9 cellular contexts compared by ENCODE assay signal in genomic region chr2:854460-854859, GRCh38.
DNase-seq lines count a peak whose midpoint lies in the region; ATAC-seq, FAIRE-seq and TF ChIP-seq lines count a peak whose summit lies in the region.
"Had no signal": no experiment of that assay in that cellular context is flagged by ENCODE, and none has a peak within 500 bp of the region (broad histone marks: within the 10 kb centered on the region; RNA-seq: fewer than 3 reads in every experiment).

No MANE protein-coding gene starts in this region.

- TF ChIP-seq POLR2A in vagina (IDR thresholded peaks at IDR 0.05), result no peak

- H3K9me3 Mint-ChIP-seq in astrocyte (ENCODE audit: unreplicated experiment), result peaks cover 2% of the 10 kb centered on the region

- H3K36me3 ChIP-seq in astrocyte (ENCODE audit: insufficient read depth, low read length) (no peaks in the 10 kb centered on the region), vagina (no peaks in the 10 kb centered on the region)

- H3K36me3 Mint-ChIP-seq in astrocyte (ENCODE audit: low read depth, unreplicated experiment), result peaks cover 1% of the 10 kb centered on the region

- no peaks in the 10 kb centered on the region for H3K79me2 ChIP-seq in astrocyte (ENCODE audit: insufficient read depth, low read length)

- no peak overlapping the region for H2AFZ ChIP-seq in astrocyte (ENCODE audit: low read depth, low read length)

- H3K4me1 ChIP-seq in astrocyte (ENCODE audit: insufficient read depth, low read length) (no peaks in the 10 kb centered on the region), vagina (no peaks in the 10 kb centered on the region)

- H4K20me1 ChIP-seq in astrocyte (ENCODE audit: insufficient read depth, low read length), result no peaks in the 10 kb centered on the region

- ATAC-seq in left colon, result peak; percentile 65
- ATAC-seq in GM19397 (IDR thresholded peaks at IDR 0.05; ENCODE audit: unreplicated experiment), result no peak
- ATAC-seq in HG03378 (IDR thresholded peaks at IDR 0.05; ENCODE audit: unreplicated experiment), result no peak

- no peak overlapping the region for H3K4me2 ChIP-seq in astrocyte (ENCODE audit: low read length)

- peaks cover 14% of the 10 kb centered on the region for H3K27me3 Mint-ChIP-seq in astrocyte (ENCODE audit: low read depth, unreplicated experiment)

- no peaks in the 10 kb centered on the region for H3K27me3 ChIP-seq in astrocyte (ENCODE audit: insufficient read depth, low read length)
- H3K27me3 ChIP-seq in vagina, result no peaks in the 10 kb centered on the region

- H3K27ac Mint-ChIP-seq in astrocyte (ENCODE audit: unreplicated experiment), result no peak overlapping the region

- TF ChIP-seq CTCF in GM10266 (IDR thresholded peaks at IDR 0.05; ENCODE audit: control insufficient read depth, insufficient read depth, low read depth, missing control alignments) (peak; percentile 46), astrocyte (IDR thresholded peaks at IDR 0.05; ENCODE audit: insufficient read depth, low read depth, low read length) (peak; percentile 28), vagina (IDR thresholded peaks at IDR 0.05) (peak in 1 of 3 experiments; percentile 37)

- no peak overlapping the region for H3K4me3 Mint-ChIP-seq in astrocyte (ENCODE audit: unreplicated experiment)

- peaks cover 5% of the 10 kb centered on the region for H3K4me1 Mint-ChIP-seq in astrocyte (ENCODE audit: low read depth, unreplicated experiment)

- H3K9ac ChIP-seq in astrocyte (ENCODE audit: low read length), result no peak overlapping the region

- no peaks in the 10 kb centered on the region for H3K9me3 ChIP-seq in astrocyte (ENCODE audit: insufficient read depth, low read depth, low read length)
- H3K9me3 ChIP-seq in vagina, result no peaks in the 10 kb centered on the region

- intact Hi-C loops in left colon (cut with DNase I, micrococcal nuclease), result loop anchor here in 1 of 2 donors (10.0 kb wide), 1 partner anchor 690 kb away; no protein-coding TSS in a partner anchor
- intact Hi-C loops in vagina (cut with DNase I), result no loop called here

- FAIRE-seq in astrocyte (lab: Jason Lieb, UNC), result no peak
- FAIRE-seq: endometrium had no signal

- DNase-seq in 8988T, result peak; percentile 61
- DNase-seq in GM10266 (ENCODE audit: extremely low spot score), result no peak
- peak; percentile 51 for DNase-seq in NAMALWA (ENCODE audit: low spot score)
- DNase-seq in astrocyte (ENCODE audit: low read depth), result no peak
- peak in 1 of 2 donors; percentile 68 for DNase-seq in left colon
- peak; percentile 25 to 61 for DNase-seq in vagina (ENCODE audit: extremely low spot score in 2 of 2)

- no peak overlapping the region for H3K27ac ChIP-seq in astrocyte (ENCODE audit: low read depth, low read length)
- no peak overlapping the region for H3K27ac ChIP-seq in vagina

- H3K4me3 ChIP-seq in astrocyte (ENCODE audit: insufficient read depth, low read depth, low read length) (no peak overlapping the region), vagina (no peak overlapping the region)

Comparison
In these comparisons a context has a peak if more than half of its experiments do, and no peak if none do; other contexts are left out.
1. DNase-seq: peak in 8988T (single experiment), NAMALWA (single experiment) and vagina (2 of 2); none in GM10266 (single experiment) and astrocyte (single experiment).